ENCODE assay signal across 8 cellular contexts in the genomic region with DNA sequence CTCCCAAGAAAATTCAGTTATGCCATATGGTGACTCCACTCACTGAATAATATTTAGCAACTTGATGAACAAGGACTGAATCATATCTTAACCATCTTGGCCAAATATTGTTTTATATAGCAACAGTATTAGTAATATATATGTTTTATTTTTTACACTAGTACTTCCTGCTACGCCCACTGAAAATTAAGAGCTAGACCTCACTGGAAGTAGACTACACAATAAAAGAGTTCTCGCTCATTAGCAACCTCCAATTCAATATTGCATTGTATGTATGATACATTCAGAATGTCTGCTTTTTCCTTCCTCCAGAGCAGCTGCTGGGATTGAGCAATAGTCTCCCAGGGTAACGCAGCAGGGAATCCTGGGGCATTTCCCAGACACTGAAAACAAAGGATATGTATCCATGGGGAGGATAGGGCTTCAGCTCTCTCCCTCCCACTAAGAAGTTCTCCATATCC. TPM values are rescaled to one million over a fixed set of nuclear protein-coding genes. Genes with fewer than 3 reads are reported as not detected.
DNase-seq lines count a peak whose midpoint lies in the region; TF ChIP-seq lines count a peak whose summit lies in the region.

No MANE protein-coding gene starts in this region.

- H3K4me1 ChIP-seq in endodermal cell (ENCODE audit: control insufficient read depth, insufficient read depth, low read length) (no peaks in the 10 kb centered on the region), neural progenitor cell (no peaks in the 10 kb centered on the region)

- H3K36me3 ChIP-seq in endodermal cell (ENCODE audit: control insufficient read depth, insufficient read depth, low read length) = no peaks in the 10 kb centered on the region
- no peaks in the 10 kb centered on the region for H3K36me3 ChIP-seq in neural progenitor cell

- in situ Hi-C loops in GM13976 (cut with MboI; ENCODE audit: low sequenced_read_pairs, unreplicated experiment) = loop anchor here (25.0 kb wide), 1 partner anchor 865 kb away; no protein-coding TSS in a partner anchor

- H3K36me3 Mint-ChIP-seq in endodermal cell (ENCODE audit: low read depth) (no peaks in the 10 kb centered on the region), neural progenitor cell (no peaks in the 10 kb centered on the region)

- peak; percentile 80 for DNase-seq in GM04503 (ENCODE audit: low read depth)
- peak; percentile 64 for DNase-seq in NCI-H510A treated with DMSO at 0.1 percent for 48 hours (lab: John Stamatoyannopoulos, UW)
- no peak for DNase-seq in endodermal cell
- DNase-seq in neural progenitor cell (ENCODE audit: low spot score) = peak; percentile 12
- no peak for DNase-seq in GM13976 (ENCODE audit: low spot score)
- DNase-seq in GOT3 (lab: John Stamatoyannopoulos, UW) = no peak
- no peak for DNase-seq in coronary artery (ENCODE audit: low spot score)
- no peak for DNase-seq in hepatic stellate cell (ENCODE audit: low spot score)

- no peak overlapping the region for H3K4me3 Mint-ChIP-seq in endodermal cell
- peak overlapping the region; percentile 11 for H3K4me3 Mint-ChIP-seq in neural progenitor cell

- H3F3A ChIP-seq in neural progenitor cell (ENCODE audit: low read depth) = no peaks in the 10 kb centered on the region

- no peaks in the 10 kb centered on the region for H3K27me3 Mint-ChIP-seq in endodermal cell (ENCODE audit: insufficient read depth)
- H3K27me3 Mint-ChIP-seq in neural progenitor cell (ENCODE audit: insufficient read depth, low read depth) = peaks cover 10% of the 10 kb centered on the region

- H3K9me3 Mint-ChIP-seq in endodermal cell (no peaks in the 10 kb centered on the region), neural progenitor cell (peaks cover 1% of the 10 kb centered on the region)

- H3K9ac ChIP-seq in endodermal cell (ENCODE audit: extremely low read depth, low read length, poor library complexity, severe bottlenecking) (no peak overlapping the region), neural progenitor cell (no peak overlapping the region)

- H3K27ac Mint-ChIP-seq in endodermal cell (no peak overlapping the region), neural progenitor cell (no peak overlapping the region)

- H3K4me1 Mint-ChIP-seq in endodermal cell (no peaks in the 10 kb centered on the region), neural progenitor cell (peaks cover 23% of the 10 kb centered on the region)

- H3K79me2 ChIP-seq in neural progenitor cell (ENCODE audit: low read depth) = no peaks in the 10 kb centered on the region

- peak overlapping the region; percentile 73 for H3K27ac ChIP-seq in endodermal cell (ENCODE audit: low read depth, low read length)
- no peak overlapping the region for H3K27ac ChIP-seq in neural progenitor cell
- H3K27ac ChIP-seq in coronary artery = peak overlapping the region in 1 of 2 donors; percentile 21

- TF ChIP-seq CTCF in endodermal cell (conservative IDR thresholded peaks at IDR 0.05) = no peak
- no peak for TF ChIP-seq CTCF in neural progenitor cell (IDR thresholded peaks at IDR 0.05)
- no peak for TF ChIP-seq CTCF in GM13976 (IDR thresholded peaks at IDR 0.05; ENCODE audit: borderline replicate concordance, control extremely low read depth, extremely low read depth, insufficient read depth, missing control alignments)
- TF ChIP-seq CTCF in coronary artery (IDR thresholded peaks at IDR 0.05) = no peak

- no peaks in the 10 kb centered on the region for H3K9me3 ChIP-seq in endodermal cell (ENCODE audit: control insufficient read depth, low read length)
- no peaks in the 10 kb centered on the region for H3K9me3 ChIP-seq in neural progenitor cell (ENCODE audit: low read depth)

- H3K4me3 ChIP-seq in endodermal cell (ENCODE audit: low read length) (no peak overlapping the region), neural progenitor cell (no peak overlapping the region), coronary artery (no peak overlapping the region)

- H2AFZ ChIP-seq in neural progenitor cell (replicated peaks) = no peak overlapping the region

- H4K20me1 ChIP-seq in neural progenitor cell (ENCODE audit: low read depth) = no peaks in the 10 kb centered on the region

- 40 to 69% methylated on average over 1 to 3 of the region's 3 CpGs for WGBS in endodermal cell (ENCODE audit: insufficient coverage in 1 of 2, insufficient read length in 1 of 2), 2 experiments

- H3K27me3 ChIP-seq in endodermal cell (ENCODE audit: control insufficient read depth, insufficient read depth, low read length, poor library complexity, severe bottlenecking) (no peaks in the 10 kb centered on the region), neural progenitor cell (no peaks in the 10 kb centered on the region)

- no peak overlapping the region for H3K4me2 ChIP-seq in neural progenitor cell

RNA-seq across cellular contexts. Expression of a gene that starts 14.0 kb away (rescaled TPM):
- 10 to 100 TPM; 23.8 to 29.8 TPM for total RNA-seq in endodermal cell
- 91.6 TPM for polyA plus RNA-seq in endodermal cell (2013, experiment 1 of 2)
- polyA plus RNA-seq in endodermal cell (2013, experiment 2 of 2) = 87.1 TPM
- 68.8 and 74.4 TPM in 2 replicates for total RNA-seq in neural progenitor cell (ENCODE audit: low replicate concordance)

Comparison
In these comparisons a context has a peak if more than half of its experiments do, and no peak if none do; other contexts are left out.
1. DNase-seq: peak in GM04503 (single experiment), NCI-H510A treated with DMSO at 0.1 percent for 48 hours (single experiment) and neural progenitor cell (single experiment); none in endodermal cell (single experiment), GM13976 (single experiment), GOT3 (single experiment), coronary artery (single experiment) and hepatic stellate cell (single experiment).